ENCODE assay signal across 17 cellular contexts in the genomic region with DNA sequence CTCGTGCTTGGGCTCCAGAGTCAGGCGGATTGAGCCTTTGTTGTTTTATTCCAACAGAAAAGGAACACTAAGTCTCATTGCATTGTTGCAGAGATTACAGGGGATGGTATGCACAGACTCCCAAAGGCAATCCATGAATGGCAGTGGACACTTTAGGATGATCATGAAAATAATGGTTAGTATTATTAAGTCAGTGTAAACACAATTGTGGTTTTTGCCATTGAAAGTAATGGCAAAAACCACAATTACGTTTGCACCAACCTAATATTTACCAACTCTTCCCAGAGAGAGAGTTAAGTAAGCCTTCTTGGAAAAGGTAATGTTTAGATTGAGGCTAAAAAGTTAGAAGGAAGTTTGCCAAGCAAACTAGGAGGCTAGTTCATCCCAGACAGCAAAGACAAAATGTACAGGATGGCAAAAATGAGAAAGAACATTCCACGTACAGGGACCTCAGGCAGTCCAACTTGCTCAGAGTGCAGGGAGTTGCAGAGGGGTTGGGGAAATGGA.
"Had no signal": no experiment of that assay in that cellular context is flagged by ENCODE, and none has a peak within 500 bp of the region (broad histone marks: within the 10 kb centered on the region; RNA-seq: fewer than 3 reads in every experiment).

No MANE protein-coding gene starts in this region.

- H3K27me3 ChIP-seq: colonic mucosa, upper lobe of right lung had no signal

- H3K27ac Mint-ChIP-seq: activated CD4-positive, alpha-beta memory T cell treated with anti-CD3 and anti-CD28 coated beads, Interleukin-2, amount 10 ng/mL, durations not matched to agents 7 days and 5 days; activated naive CD4-positive, alpha-beta T cell treated with anti-CD3 and anti-CD28 coated beads, Interleukin-2, amount 10 ng/mL, durations not matched to agents 7 days and 5 days; activated T-cell treated with anti-CD3 and anti-CD28 coated beads, Interleukin-2, amount 50 U/mL, for 24 hours; naive thymus-derived CD4-positive, alpha-beta T cell; WTC11 had no signal

- H3K4me1 Mint-ChIP-seq: activated naive CD4-positive, alpha-beta T cell treated with anti-CD3 and anti-CD28 coated beads, Interleukin-2, amount 10 ng/mL, durations not matched to agents 7 days and 5 days; WTC11 had no signal

- H3K36me3 ChIP-seq: colonic mucosa, esophagus muscularis mucosa, thoracic aorta, upper lobe of right lung had no signal

- H3K9me3 ChIP-seq: colonic mucosa, esophagus muscularis mucosa, mucosa of descending colon, thoracic aorta, upper lobe of right lung had no signal

- DNase-seq: activated CD4-positive, alpha-beta memory T cell treated with anti-CD3 and anti-CD28 coated beads, Interleukin-2, amount 10 ng/mL, durations not matched to agents 7 days and 5 days; activated CD4-positive, alpha-beta T cell treated with anti-CD3 and anti-CD28 coated beads for 4 hours; activated naive CD4-positive, alpha-beta T cell treated with anti-CD3 and anti-CD28 coated beads, Interleukin-2, amount 10 ng/mL, durations not matched to agents 7 days and 5 days; activated T-cell treated with anti-CD3 and anti-CD28 coated beads, Interleukin-2, amount 50 U/mL, for 24 hours; caudate nucleus; colonic mucosa; foreskin keratinocyte; glutamatergic neuron; hypothalamus; mucosa of descending colon; naive thymus-derived CD4-positive, alpha-beta T cell; stimulated activated CD4-positive, alpha-beta T cell treated with anti-CD3 and anti-CD28 coated beads, Interleukin-12 subunit alpha, Interleukin-12 subunit beta, amount 100 ng/mL, for 4 hours; stimulated activated CD4-positive, alpha-beta T cell treated with anti-CD3 and anti-CD28 coated beads, Interleukin-2, amount 100 ng/mL, for 24 hours; upper lobe of right lung had no signal

- H3K36me3 Mint-ChIP-seq: WTC11 had no signal

- ATAC-seq: foreskin keratinocyte; mucosa of descending colon; naive thymus-derived CD4-positive, alpha-beta T cell; upper lobe of right lung had no signal

- H3K27ac ChIP-seq: colonic mucosa, esophagus muscularis mucosa, foreskin keratinocyte, thoracic aorta, upper lobe of right lung had no signal

- H3K4me1 ChIP-seq: colonic mucosa, esophagus muscularis mucosa, foreskin keratinocyte, upper lobe of right lung had no signal

- H3K4me3 Mint-ChIP-seq: activated CD4-positive, alpha-beta memory T cell treated with anti-CD3 and anti-CD28 coated beads, Interleukin-2, amount 10 ng/mL, durations not matched to agents 7 days and 5 days; activated naive CD4-positive, alpha-beta T cell treated with anti-CD3 and anti-CD28 coated beads, Interleukin-2, amount 10 ng/mL, durations not matched to agents 7 days and 5 days; activated T-cell treated with anti-CD3 and anti-CD28 coated beads, Interleukin-2, amount 50 U/mL, for 24 hours; naive thymus-derived CD4-positive, alpha-beta T cell; WTC11 had no signal

- H3K9me3 Mint-ChIP-seq: activated CD4-positive, alpha-beta memory T cell treated with anti-CD3 and anti-CD28 coated beads, Interleukin-2, amount 10 ng/mL, durations not matched to agents 7 days and 5 days; activated naive CD4-positive, alpha-beta T cell treated with anti-CD3 and anti-CD28 coated beads, Interleukin-2, amount 10 ng/mL, durations not matched to agents 7 days and 5 days; activated T-cell treated with anti-CD3 and anti-CD28 coated beads, Interleukin-2, amount 50 U/mL, for 24 hours; WTC11 had no signal

- H3K4me3 ChIP-seq: colonic mucosa, esophagus muscularis mucosa, mucosa of descending colon, thoracic aorta, upper lobe of right lung had no signal
